8 cellular contexts compared by ENCODE assay signal in the genomic region with DNA sequence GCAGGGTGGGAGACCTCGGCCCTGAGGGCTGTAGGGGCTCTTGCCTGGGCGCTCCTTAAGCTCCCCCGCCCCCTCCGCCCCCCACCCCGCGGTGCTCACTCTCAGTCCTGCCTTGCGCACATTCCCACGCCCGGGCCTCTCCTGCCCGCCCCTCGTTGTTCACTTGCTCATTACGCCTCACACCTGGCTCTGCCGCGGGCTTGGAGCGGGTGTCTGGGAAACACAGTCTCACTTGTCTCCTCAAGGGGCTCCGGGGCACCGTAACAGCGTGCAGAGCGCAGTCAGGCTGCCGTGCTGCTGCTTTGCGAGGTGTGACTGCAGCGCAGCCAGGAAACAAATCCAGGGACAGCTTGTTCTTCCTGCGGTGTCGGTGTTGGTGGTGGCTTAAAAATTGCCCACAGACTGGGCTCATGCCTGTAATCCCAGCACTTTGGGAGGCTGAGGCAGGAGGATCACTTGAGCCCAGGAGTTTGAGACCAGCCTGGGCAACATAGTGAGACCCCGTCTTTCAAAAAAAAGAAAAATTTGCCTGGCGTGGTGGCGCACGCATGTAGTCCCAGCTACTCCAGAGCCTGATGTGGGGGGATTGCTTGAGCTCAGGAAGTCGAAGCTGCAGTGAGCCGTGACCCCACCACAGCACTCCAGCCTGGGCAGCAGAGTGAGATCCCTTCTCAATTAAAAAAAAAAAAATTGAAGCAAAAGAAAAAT. TPM values are rescaled to one million over a fixed set of nuclear protein-coding genes. Genes with fewer than 3 reads are reported as not detected.
A peak's percentile ranks its signal among the peaks of the same experiment; 100 is the strongest.
DNase-seq lines count a peak whose midpoint lies in the region; ATAC-seq and TF ChIP-seq lines count a peak whose summit lies in the region.

No MANE protein-coding gene starts in this region.

- no peak overlapping the region for H3K27ac Mint-ChIP-seq in glutamatergic neuron (ENCODE audit: unreplicated experiment)

- peaks cover 3% of the 10 kb centered on the region for H3K4me1 Mint-ChIP-seq in glutamatergic neuron (ENCODE audit: low read depth, unreplicated experiment)

- TF ChIP-seq CTCF in glutamatergic neuron (IDR thresholded peaks at IDR 0.05; ENCODE audit: partially characterized antibody, unreplicated experiment) = no peak

- H3K4me3 Mint-ChIP-seq in glutamatergic neuron (ENCODE audit: unreplicated experiment) = peak overlapping the region; percentile 55

- H3K9me3 Mint-ChIP-seq in glutamatergic neuron (ENCODE audit: unreplicated experiment) = peaks cover 5% of the 10 kb centered on the region

- DNase-seq in NCI-H1092 treated with DMSO at 0.1 percent for 48 hours (lab: John Stamatoyannopoulos, UW) = peak; percentile 21
- no peak for DNase-seq in NCI-H1092 (lab: John Stamatoyannopoulos, UW)
- peak; percentile 66 to 82 for DNase-seq in NCI-H524 (lab: John Stamatoyannopoulos, UW)
- DNase-seq in glutamatergic neuron = peak; percentile 47
- peak; percentile 33 for DNase-seq in retina
- DNase-seq in glomerular visceral epithelial cell (ENCODE audit: extremely low spot score) = no peak
- DNase-seq in SIG-M5 (lab: John Stamatoyannopoulos, UW) = no peak

- H3K27me3 Mint-ChIP-seq in glutamatergic neuron (ENCODE audit: unreplicated experiment) = peaks cover 19% of the 10 kb centered on the region

- ATAC-seq in HG03097 (IDR thresholded peaks at IDR 0.05; ENCODE audit: low FRiP score, unreplicated experiment) = no peak

- H3K36me3 Mint-ChIP-seq in glutamatergic neuron (ENCODE audit: unreplicated experiment) = no peaks in the 10 kb centered on the region

RNA-seq across cellular contexts. Expression of gene NPBWR2, which starts 4.6 kb away (rescaled TPM):
- total RNA-seq in glutamatergic neuron (ENCODE audit: unreplicated experiment) = not detected

RNA-seq across cellular contexts. Expression of gene LKAAEAR1, which starts 18.6 kb away (rescaled TPM):
- total RNA-seq in glutamatergic neuron (ENCODE audit: unreplicated experiment) = not detected

RNA-seq across cellular contexts. Expression of gene OPRL1, which starts 22.9 kb away (rescaled TPM):
- 2.9 TPM for total RNA-seq in glutamatergic neuron (ENCODE audit: unreplicated experiment)

RNA-seq across cellular contexts. Expression of gene RGS19, which starts 23.5 kb away (rescaled TPM):
- 4.4 TPM for total RNA-seq in glutamatergic neuron (ENCODE audit: unreplicated experiment)

RNA-seq across cellular contexts. Expression of gene TCEA2, which starts 39.8 kb away (rescaled TPM):
- 102 TPM for total RNA-seq in glutamatergic neuron (ENCODE audit: unreplicated experiment)

Comparison
In these comparisons a context has a peak if more than half of its experiments do, and no peak if none do; other contexts are left out.
1. DNase-seq: peak in NCI-H1092 treated with DMSO at 0.1 percent for 48 hours (single experiment), NCI-H524 (2 of 2), glutamatergic neuron (single experiment) and retina (single experiment); none in NCI-H1092 (single experiment), glomerular visceral epithelial cell (single experiment) and SIG-M5 (single experiment).